ENCODE assay signal across 12 cellular contexts in the genomic region with DNA sequence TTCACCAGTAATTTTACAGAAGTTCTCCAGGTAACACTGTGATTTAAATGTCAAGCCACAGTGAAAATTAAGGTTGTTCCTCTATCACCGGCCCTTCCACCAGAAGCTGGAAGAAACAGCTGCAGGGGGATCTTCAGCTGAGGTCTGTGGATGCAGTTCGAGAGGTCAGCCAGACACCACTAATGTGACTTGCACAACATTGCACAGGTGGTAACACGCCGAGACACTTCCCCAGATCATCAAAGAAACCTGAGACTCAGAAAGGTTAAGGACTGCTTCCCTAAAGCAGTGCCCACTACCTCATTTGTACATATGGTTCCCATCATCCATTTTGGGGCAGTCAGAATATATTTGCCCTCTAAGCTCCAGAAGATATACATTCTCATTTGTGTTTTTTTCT. TPM values are rescaled to one million over a fixed set of nuclear protein-coding genes. Genes with fewer than 3 reads are reported as not detected.
DNase-seq lines count a peak whose midpoint lies in the region; ATAC-seq and TF ChIP-seq lines count a peak whose summit lies in the region.
"Had no signal": no experiment of that assay in that cellular context is flagged by ENCODE, and none has a peak within 500 bp of the region (broad histone marks: within the 10 kb centered on the region; RNA-seq: fewer than 3 reads in every experiment).

No MANE protein-coding gene starts in this region.

- no peak overlapping the region for H3K27ac Mint-ChIP-seq in effector memory CD8-positive, alpha-beta T cell
- no peak overlapping the region for H3K27ac Mint-ChIP-seq in Calu3 (ENCODE audit: unreplicated experiment)
- H3K27ac Mint-ChIP-seq: activated naive CD4-positive, alpha-beta T cell treated with anti-CD3 and anti-CD28 coated beads, Interleukin-2, amount 50 U/mL, for 24 hours; nephron progenitor cell had no signal

- peaks cover 9 to 28% of the 10 kb centered on the region in 2 donors for H3K4me1 Mint-ChIP-seq in effector memory CD8-positive, alpha-beta T cell (ENCODE audit: low read depth in 2 of 2)
- peaks cover 20% of the 10 kb centered on the region for H3K4me1 Mint-ChIP-seq in Calu3 (ENCODE audit: low read depth, unreplicated experiment)

- H3K9me3 Mint-ChIP-seq in effector memory CD8-positive, alpha-beta T cell: no peaks in the 10 kb centered on the region
- H3K9me3 Mint-ChIP-seq in Calu3 (ENCODE audit: low read depth, unreplicated experiment): no peaks in the 10 kb centered on the region
- H3K9me3 Mint-ChIP-seq: activated naive CD4-positive, alpha-beta T cell treated with anti-CD3 and anti-CD28 coated beads, Interleukin-2, amount 50 U/mL, for 24 hours had no signal

- H3K27me3 Mint-ChIP-seq in effector memory CD8-positive, alpha-beta T cell: no peaks in the 10 kb centered on the region
- no peaks in the 10 kb centered on the region for H3K27me3 Mint-ChIP-seq in Calu3 (ENCODE audit: unreplicated experiment)
- H3K27me3 Mint-ChIP-seq: activated naive CD4-positive, alpha-beta T cell treated with anti-CD3 and anti-CD28 coated beads, Interleukin-2, amount 50 U/mL, for 24 hours had no signal

- no peak overlapping the region for H3K4me3 ChIP-seq in GM12864 (ENCODE audit: low read depth, low read length)

- no peak for TF ChIP-seq CTCF in GM12864 (IDR thresholded peaks at IDR 0.05; ENCODE audit: low read depth, low read length, missing control alignments)
- no peak for TF ChIP-seq CTCF in Calu3 (IDR thresholded peaks at IDR 0.05; ENCODE audit: unreplicated experiment)

- CTCF ChIA-PET in Calu3 (lab: Charles Lee): interaction anchor here (1.0 to 1.3 kb wide), 3 partner anchors 60 to 120 kb away, joined by 4 to 6 read pairs (median 4); no protein-coding TSS in a partner anchor

- H3K36me3 Mint-ChIP-seq in effector memory CD8-positive, alpha-beta T cell (ENCODE audit: insufficient read depth): no peaks in the 10 kb centered on the region
- no peaks in the 10 kb centered on the region for H3K36me3 Mint-ChIP-seq in Calu3 (ENCODE audit: insufficient read depth, unreplicated experiment)
- H3K36me3 Mint-ChIP-seq: activated naive CD4-positive, alpha-beta T cell treated with anti-CD3 and anti-CD28 coated beads, Interleukin-2, amount 50 U/mL, for 24 hours had no signal

- peak; percentile 65 for ATAC-seq in GM21529 (IDR thresholded peaks at IDR 0.05; ENCODE audit: unreplicated experiment)
- ATAC-seq in HG03521 (IDR thresholded peaks at IDR 0.05; ENCODE audit: unreplicated experiment): peak; percentile 40
- ATAC-seq in effector memory CD8-positive, alpha-beta T cell (replicated peaks): peak; percentile 29
- ATAC-seq in GM18511 (IDR thresholded peaks at IDR 0.05; ENCODE audit: unreplicated experiment): no peak
- no peak for ATAC-seq in SK-N-SH treated with all-trans-retinoic acid at 6 μM for 48 hours

- DNase-seq in GM12864 (ENCODE audit: low read depth): peak; percentile 26
- no peak for DNase-seq in effector memory CD8-positive, alpha-beta T cell
- no peak for DNase-seq in Calu3
- no peak for DNase-seq in HuH-7.5 (ENCODE audit: low spot score)
- DNase-seq: NCI-H1694, nephron progenitor cell had no signal

- intact Hi-C loops in Calu3 (cut with micrococcal nuclease; ENCODE audit: unreplicated experiment): loop anchor here (1.0 to 5.0 kb wide), 3 partner anchors 56 to 119 kb away; no protein-coding TSS in a partner anchor

- H3K4me3 Mint-ChIP-seq in effector memory CD8-positive, alpha-beta T cell: no peak overlapping the region
- no peak overlapping the region for H3K4me3 Mint-ChIP-seq in Calu3 (ENCODE audit: low read depth, unreplicated experiment)
- H3K4me3 Mint-ChIP-seq: activated naive CD4-positive, alpha-beta T cell treated with anti-CD3 and anti-CD28 coated beads, Interleukin-2, amount 50 U/mL, for 24 hours; nephron progenitor cell had no signal

- BruUV-seq in Calu3 (replicated peaks; lab: Mats Ljungman, UMichigan): no TSS peak

TF ChIP-seq in SK-N-SH treated with all-trans-retinoic acid at 6 μM for 48 hours, 23 proteins besides CTCF, POLR2A, EP300 and RAD21:
- TF ChIP-seq POU6F1 (CRISPR knock-in tag; IDR thresholded peaks at IDR 0.05; ENCODE audit: borderline replicate concordance, low read depth) (no peak), BACH2 (CRISPR knock-in tag; IDR thresholded peaks at IDR 0.05; ENCODE audit: borderline replicate concordance) (no peak), ISL1 (CRISPR knock-in tag; IDR thresholded peaks at IDR 0.05) (no peak), ZNF70 (CRISPR knock-in tag; IDR thresholded peaks at IDR 0.05) (no peak), PPARA (CRISPR knock-in tag; IDR thresholded peaks at IDR 0.05; ENCODE audit: borderline replicate concordance) (no peak), ZFP30 (CRISPR knock-in tag; IDR thresholded peaks at IDR 0.05) (no peak), ZC3H10 (CRISPR knock-in tag; IDR thresholded peaks at IDR 0.05) (no peak), ZNF565 (CRISPR knock-in tag; conservative IDR thresholded peaks at IDR 0.05; ENCODE audit: low read depth) (no peak), CSDC2 (CRISPR knock-in tag; IDR thresholded peaks at IDR 0.05) (no peak), TCF4 (CRISPR knock-in tag; IDR thresholded peaks at IDR 0.05; ENCODE audit: borderline replicate concordance) (no peak), OSR1 (CRISPR knock-in tag; IDR thresholded peaks at IDR 0.05) (no peak), TSHZ2 (CRISPR knock-in tag; IDR thresholded peaks at IDR 0.05) (no peak), RARB (CRISPR knock-in tag; IDR thresholded peaks at IDR 0.05) (no peak)
- TF ChIP-seq, protein P1, sequence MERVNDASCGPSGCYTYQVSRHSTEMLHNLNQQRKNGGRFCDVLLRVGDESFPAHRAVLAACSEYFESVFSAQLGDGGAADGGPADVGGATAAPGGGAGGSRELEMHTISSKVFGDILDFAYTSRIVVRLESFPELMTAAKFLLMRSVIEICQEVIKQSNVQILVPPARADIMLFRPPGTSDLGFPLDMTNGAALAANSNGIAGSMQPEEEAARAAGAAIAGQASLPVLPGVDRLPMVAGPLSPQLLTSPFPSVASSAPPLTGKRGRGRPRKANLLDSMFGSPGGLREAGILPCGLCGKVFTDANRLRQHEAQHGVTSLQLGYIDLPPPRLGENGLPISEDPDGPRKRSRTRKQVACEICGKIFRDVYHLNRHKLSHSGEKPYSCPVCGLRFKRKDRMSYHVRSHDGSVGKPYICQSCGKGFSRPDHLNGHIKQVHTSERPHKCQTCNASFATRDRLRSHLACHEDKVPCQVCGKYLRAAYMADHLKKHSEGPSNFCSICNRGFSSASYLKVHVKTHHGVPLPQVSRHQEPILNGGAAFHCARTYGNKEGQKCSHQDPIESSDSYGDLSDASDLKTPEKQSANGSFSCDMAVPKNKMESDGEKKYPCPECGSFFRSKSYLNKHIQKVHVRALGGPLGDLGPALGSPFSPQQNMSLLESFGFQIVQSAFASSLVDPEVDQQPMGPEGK (CRISPR knock-in tag; IDR thresholded peaks at IDR 0.05; ENCODE audit: borderline replicate concordance): no peak

RNA-seq across cellular contexts. Expression of gene SERPINB9, which starts 8.1 kb away (rescaled TPM):
- total RNA-seq in Calu3 (2022): 17.2 and 22.9 TPM in 2 replicates
- total RNA-seq: HT1080 had no signal

Comparison
In these comparisons a context has a peak if more than half of its experiments do, and no peak if none do; other contexts are left out.
1. ATAC-seq: peak in GM21529 (single experiment), HG03521 (single experiment) and effector memory CD8-positive, alpha-beta T cell (single experiment); none in GM18511 (single experiment) and SK-N-SH treated with all-trans-retinoic acid at 6 μM for 48 hours (single experiment).